Comparison of ENCODE assay signal across 17 cellular contexts in the genomic region with DNA sequence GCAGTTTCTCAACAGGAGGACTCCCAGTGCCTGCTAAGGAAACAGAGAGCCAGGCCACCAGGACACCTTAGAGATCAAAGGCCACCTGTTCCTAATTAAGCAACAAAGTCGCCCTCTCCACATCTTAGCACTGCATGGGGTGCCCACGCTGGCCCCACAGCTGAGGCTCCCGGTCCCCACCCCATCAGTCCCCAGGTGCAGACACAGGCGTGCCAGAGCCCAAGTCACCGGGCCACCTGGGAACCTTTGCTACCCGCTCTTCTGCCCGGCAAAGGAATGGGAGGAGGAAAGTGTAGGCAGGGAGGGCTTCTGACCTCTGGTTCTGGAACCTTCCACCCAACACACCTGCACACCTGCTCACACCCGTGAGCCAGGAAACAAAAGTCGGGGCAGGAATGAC.
DNase-seq lines count a peak whose midpoint lies in the region; ATAC-seq and TF ChIP-seq lines count a peak whose summit lies in the region.
"Had no signal": no experiment of that assay in that cellular context is flagged by ENCODE, and none has a peak within 500 bp of the region (broad histone marks: within the 10 kb centered on the region; RNA-seq: fewer than 3 reads in every experiment).

No MANE protein-coding gene starts in this region.

- no peak overlapping the region for H3K4me2 ChIP-seq in SK-N-SH
- H3K4me2 ChIP-seq: BLaER1 had no signal

- H3K9me2 ChIP-seq in SK-N-SH = no peaks in the 10 kb centered on the region

- H3K27me3 ChIP-seq in SK-N-SH (ENCODE audit: insufficient read depth) = no peaks in the 10 kb centered on the region
- H3K27me3 ChIP-seq in lower lobe of right lung (ENCODE audit: low read depth) = peaks cover 18% of the 10 kb centered on the region
- H3K27me3 ChIP-seq in tibial artery = peaks cover 0 to 58% of the 10 kb centered on the region in 2 donors
- H3K27me3 ChIP-seq: BLaER1 had no signal

- no peaks in the 10 kb centered on the region for H3F3A ChIP-seq in SK-N-SH (replicated peaks; ENCODE audit: insufficient read depth)

- H3K9me3 ChIP-seq in SK-N-SH (0 out of 2 replicates have a peak, but pooled peaks cover 4% of the 10 kb centered on the region), HEK293 (ENCODE audit: control insufficient read depth, insufficient read depth, low read depth, low read length) (no peaks in the 10 kb centered on the region), lower lobe of right lung (peaks cover 37% of the 10 kb centered on the region), tibial artery (peaks cover 2 to 28% (median 14%) of the 10 kb centered on the region in 3 donors)

- no peaks in the 10 kb centered on the region for H4K20me1 ChIP-seq in SK-N-SH (ENCODE audit: insufficient read depth)
- H4K20me1 ChIP-seq: BLaER1 had no signal

- CTCF ChIA-PET in SK-N-SH (lab: Yijun Ruan, JAX) (interaction anchor here (0.7 to 1.1 kb wide), 2 partner anchors 11 to 268 kb away, joined by 3 read pairs; no protein-coding TSS in a partner anchor), HEK293 (lab: Yijun Ruan, JAX) (interaction anchor here (0.6 kb wide), 1 partner anchor 24 kb away, joined by 3 read pairs; no protein-coding TSS in a partner anchor)

- TF ChIP-seq EP300 in SK-N-SH (IDR thresholded peaks at IDR 0.05; ENCODE audit: borderline replicate concordance in 1 of 2, low read depth in 1 of 2, low read length in 1 of 2) = no peak

- DNase-seq in SK-N-SH (peak; percentile 16), lower lobe of right lung (peak; percentile 30), retina (peak; percentile 7), tibial artery (no peak), cerebellar cortex (ENCODE audit: low spot score) (no peak)
- DNase-seq: Caco-2; CD4-positive, CD25-positive, alpha-beta regulatory T cell; CD8-positive, alpha-beta T cell; DMS153; DND-41; GOT3 had no signal

- H3K4me3 ChIP-seq in SK-N-SH (ENCODE audit: low read depth in 2 of 2, low read length in 1 of 2) = no peak overlapping the region
- H3K4me3 ChIP-seq in HEK293 (ENCODE audit: low read depth, low read length) = no peak overlapping the region
- no peak overlapping the region for H3K4me3 ChIP-seq in lower lobe of right lung
- H3K4me3 ChIP-seq in tibial artery = no peak overlapping the region
- H3K4me3 ChIP-seq: BLaER1, HAP-1 had no signal

- WGBS in SK-N-SH (ENCODE audit: low lambda C conversion rate) = 88% methylated on average over 8 of the region's 9 CpGs

- ATAC-seq in SK-N-SH treated with all-trans-retinoic acid at 6 μM for 48 hours (no peak), lower lobe of right lung (no peak)
- ATAC-seq: CD8-positive, alpha-beta T cell had no signal

- H3K27ac ChIP-seq in SK-N-SH (ENCODE audit: low read depth in 2 of 2, low read length in 1 of 2) (no peak overlapping the region), HEK293 (ENCODE audit: extremely low read depth, low read depth, low read length) (no peak overlapping the region), lower lobe of right lung (no peak overlapping the region), tibial artery (no peak overlapping the region)
- H3K27ac ChIP-seq: 22Rv1, BLaER1, C4-2B had no signal

- TF ChIP-seq CTCF in SK-N-SH (IDR thresholded peaks at IDR 0.05) (no peak), HEK293 (tag by site-specific recombination; IDR thresholded peaks at IDR 0.05) (no peak), lower lobe of right lung (IDR thresholded peaks at IDR 0.05) (no peak), tibial artery (IDR thresholded peaks at IDR 0.05) (no peak)

- TF ChIP-seq RAD21 in SK-N-SH (IDR thresholded peaks at IDR 0.05; ENCODE audit: low read length) = no peak

- no peaks in the 10 kb centered on the region for H3K79me2 ChIP-seq in SK-N-SH (ENCODE audit: insufficient read depth)

- intact Hi-C loops in lower lobe of right lung (cut with DNase I) = no loop called here
- intact Hi-C loops in tibial artery (cut with DNase I; ENCODE audit: low total_unique reads) = no loop called here

- POLR2A ChIA-PET in SK-N-SH (lab: Yijun Ruan, JAX) = no interaction called here
- POLR2A ChIA-PET in HEK293 (lab: Yijun Ruan, JAX) = no interaction called here

- no peaks in the 10 kb centered on the region; a peak in 1 of 4 replicates for H3K4me1 ChIP-seq in SK-N-SH (ENCODE audit: control insufficient read depth in 1 of 2, insufficient read depth in 2 of 2, low read depth in 1 of 2, low read length in 1 of 2)
- no peaks in the 10 kb centered on the region for H3K4me1 ChIP-seq in HEK293 (ENCODE audit: control insufficient read depth, insufficient read depth, low read length)
- H3K4me1 ChIP-seq in lower lobe of right lung = peaks cover 8% of the 10 kb centered on the region
- peaks cover 0 to 6% (median 0%) of the 10 kb centered on the region in 4 donors for H3K4me1 ChIP-seq in tibial artery
- H3K4me1 ChIP-seq: Caco-2, HAP-1 had no signal

- no peak overlapping the region for H2AFZ ChIP-seq in SK-N-SH (ENCODE audit: low read depth)

- no peaks in the 10 kb centered on the region for H3K36me3 ChIP-seq in SK-N-SH (replicated peaks in 1 of 2; ENCODE audit: control insufficient read depth in 1 of 2, insufficient read depth in 2 of 2, low read length in 1 of 2)
- H3K36me3 ChIP-seq in HEK293 (ENCODE audit: control insufficient read depth in 2 of 2, insufficient read depth in 1 of 2, low read length in 2 of 2) = no peaks in the 10 kb centered on the region
- no peaks in the 10 kb centered on the region for H3K36me3 ChIP-seq in lower lobe of right lung
- no peaks in the 10 kb centered on the region for H3K36me3 ChIP-seq in tibial artery
- H3K36me3 ChIP-seq: BLaER1, HAP-1 had no signal

- no peak overlapping the region for H3K9ac ChIP-seq in SK-N-SH
- H3K9ac ChIP-seq: BLaER1 had no signal

TF ChIP-seq in SK-N-SH, 30 proteins besides CTCF, POLR2A, EP300 and RAD21:
- TF ChIP-seq, protein P1, sequence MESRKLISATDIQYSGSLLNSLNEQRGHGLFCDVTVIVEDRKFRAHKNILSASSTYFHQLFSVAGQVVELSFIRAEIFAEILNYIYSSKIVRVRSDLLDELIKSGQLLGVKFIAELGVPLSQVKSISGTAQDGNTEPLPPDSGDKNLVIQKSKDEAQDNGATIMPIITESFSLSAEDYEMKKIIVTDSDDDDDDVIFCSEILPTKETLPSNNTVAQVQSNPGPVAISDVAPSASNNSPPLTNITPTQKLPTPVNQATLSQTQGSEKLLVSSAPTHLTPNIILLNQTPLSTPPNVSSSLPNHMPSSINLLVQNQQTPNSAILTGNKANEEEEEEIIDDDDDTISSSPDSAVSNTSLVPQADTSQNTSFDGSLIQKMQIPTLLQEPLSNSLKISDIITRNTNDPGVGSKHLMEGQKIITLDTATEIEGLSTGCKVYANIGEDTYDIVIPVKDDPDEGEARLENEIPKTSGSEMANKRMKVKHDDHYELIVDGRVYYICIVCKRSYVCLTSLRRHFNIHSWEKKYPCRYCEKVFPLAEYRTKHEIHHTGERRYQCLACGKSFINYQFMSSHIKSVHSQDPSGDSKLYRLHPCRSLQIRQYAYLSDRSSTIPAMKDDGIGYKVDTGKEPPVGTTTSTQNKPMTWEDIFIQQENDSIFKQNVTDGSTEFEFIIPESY (IDR thresholded peaks at IDR 0.05; ENCODE audit: borderline replicate concordance, low read depth) = no peak

TF ChIP-seq in SK-N-SH treated with all-trans-retinoic acid at 6 μM for 48 hours, 23 proteins besides CTCF, POLR2A, EP300 and RAD21 (continues in another document):
- TF ChIP-seq SNAI2 (CRISPR knock-in tag; IDR thresholded peaks at IDR 0.05) (no peak), ZNF565 (CRISPR knock-in tag; conservative IDR thresholded peaks at IDR 0.05; ENCODE audit: low read depth) (no peak), PPARA (CRISPR knock-in tag; IDR thresholded peaks at IDR 0.05; ENCODE audit: borderline replicate concordance) (no peak)

TF ChIP-seq in HEK293, 187 proteins besides CTCF, POLR2A, EP300 and RAD21:
- TF ChIP-seq ZNF16 (tag by site-specific recombination; IDR thresholded peaks at IDR 0.05; ENCODE audit: low read depth) = no peak
- peak; percentile 88 for TF ChIP-seq GLIS1 (tag by site-specific recombination; IDR thresholded peaks at IDR 0.05)

Comparison
In these comparisons a context has a peak if more than half of its experiments do, and no peak if none do; other contexts are left out.
1. DNase-seq: peak in SK-N-SH (single experiment), lower lobe of right lung (single experiment) and retina (single experiment); none in tibial artery (0 of 2) and cerebellar cortex (single experiment).